ENCODE assay signal across 8 cellular contexts in genomic region chr14:24135584-24135833, GRCh38. TPM values are rescaled to one million over a fixed set of nuclear protein-coding genes. Genes with fewer than 3 reads are reported as not detected.
DNase-seq lines count a peak whose midpoint lies in the region; TF ChIP-seq lines count a peak whose summit lies in the region.

No MANE protein-coding gene starts in this region.

- no peaks in the 10 kb centered on the region for H3K9me3 Mint-ChIP-seq in T-helper 1 cell treated with Interleukin-12 subunit alpha and Interleukin-12 subunit beta and Interleukin-4 antibody, amounts not matched to agents 30 μg/mL and 1 μg/mL, for 36 hours
- no peaks in the 10 kb centered on the region for H3K9me3 Mint-ChIP-seq in osteocyte (ENCODE audit: unreplicated experiment)

- H3K4me1 ChIP-seq in effector memory CD4-positive, alpha-beta T cell (ENCODE audit: control insufficient read depth, insufficient read depth, low read length, poor library complexity, severe bottlenecking), result peaks cover 47% of the 10 kb centered on the region

- no peaks in the 10 kb centered on the region for H3K9me3 ChIP-seq in effector memory CD4-positive, alpha-beta T cell (ENCODE audit: control insufficient read depth, low read length)

- no peaks in the 10 kb centered on the region for H3K27me3 ChIP-seq in effector memory CD4-positive, alpha-beta T cell (replicated peaks; ENCODE audit: control insufficient read depth, insufficient read depth, low read length, poor library complexity, severe bottlenecking)

- no peak for DNase-seq in T-helper 1 cell
- DNase-seq in LNCaP clone FGC (ENCODE audit: low read depth), result no peak
- DNase-seq in effector memory CD4-positive, alpha-beta T cell, result no peak
- no peak for DNase-seq in osteocyte (ENCODE audit: extremely low spot score, unreplicated experiment)
- no peak for DNase-seq in GM10266 (ENCODE audit: extremely low spot score)
- DNase-seq in stimulated activated CD4-positive, alpha-beta T cell treated with anti-CD3 and anti-CD28 coated beads, Interleukin-4, amount 100 ng/mL, for 4 hours, result no peak
- DNase-seq in HK-2 (ENCODE audit: unreplicated experiment), result no peak

- H3K27ac Mint-ChIP-seq in T-helper 1 cell treated with Interleukin-12 subunit alpha and Interleukin-12 subunit beta and Interleukin-4 antibody, amounts not matched to agents 30 μg/mL and 1 μg/mL, for 36 hours, result peak overlapping the region; percentile 89
- H3K27ac Mint-ChIP-seq in osteocyte (ENCODE audit: unreplicated experiment), result peak overlapping the region; percentile 66

- peaks cover 19% of the 10 kb centered on the region for H3K36me3 ChIP-seq in effector memory CD4-positive, alpha-beta T cell (ENCODE audit: control insufficient read depth, insufficient read depth, low read length)

- peaks cover 45% of the 10 kb centered on the region for H3K4me1 Mint-ChIP-seq in T-helper 1 cell treated with Interleukin-12 subunit alpha and Interleukin-12 subunit beta and Interleukin-4 antibody, amounts not matched to agents 30 μg/mL and 1 μg/mL, for 36 hours (ENCODE audit: low read depth)
- peaks cover 26% of the 10 kb centered on the region for H3K4me1 Mint-ChIP-seq in osteocyte (ENCODE audit: unreplicated experiment)

- TF ChIP-seq CTCF in LNCaP clone FGC (IDR thresholded peaks at IDR 0.05; ENCODE audit: control insufficient read depth, extremely low read depth, insufficient read depth) (no peak), osteocyte (IDR thresholded peaks at IDR 0.05) (no peak), GM10266 (IDR thresholded peaks at IDR 0.05; ENCODE audit: control insufficient read depth, insufficient read depth, low read depth, missing control alignments) (no peak)

- peak overlapping the region; percentile 77 for H3K4me3 ChIP-seq in LNCaP clone FGC (ENCODE audit: low read depth, low read length)
- H3K4me3 ChIP-seq in effector memory CD4-positive, alpha-beta T cell (ENCODE audit: insufficient read depth, low read depth, low read length, poor library complexity, severe bottlenecking), result peak overlapping the region; percentile 100

- H3K36me3 Mint-ChIP-seq in T-helper 1 cell treated with Interleukin-12 subunit alpha and Interleukin-12 subunit beta and Interleukin-4 antibody, amounts not matched to agents 30 μg/mL and 1 μg/mL, for 36 hours (ENCODE audit: low read depth), result peaks cover 35% of the 10 kb centered on the region
- peaks cover 19% of the 10 kb centered on the region for H3K36me3 Mint-ChIP-seq in osteocyte (ENCODE audit: unreplicated experiment)

- H3K4me3 Mint-ChIP-seq in T-helper 1 cell treated with Interleukin-12 subunit alpha and Interleukin-12 subunit beta and Interleukin-4 antibody, amounts not matched to agents 30 μg/mL and 1 μg/mL, for 36 hours, result peak overlapping the region; percentile 89
- peak overlapping the region; percentile 79 for H3K4me3 Mint-ChIP-seq in osteocyte (ENCODE audit: unreplicated experiment)

- no peaks in the 10 kb centered on the region for H3K27me3 Mint-ChIP-seq in T-helper 1 cell treated with Interleukin-12 subunit alpha and Interleukin-12 subunit beta and Interleukin-4 antibody, amounts not matched to agents 30 μg/mL and 1 μg/mL, for 36 hours (ENCODE audit: low read depth)
- H3K27me3 Mint-ChIP-seq in osteocyte (ENCODE audit: unreplicated experiment), result no peaks in the 10 kb centered on the region

- H3K27ac ChIP-seq in effector memory CD4-positive, alpha-beta T cell (ENCODE audit: insufficient read depth, low read length, poor library complexity, severe bottlenecking), result peak overlapping the region; percentile 94

RNA-seq across cellular contexts. Expression of gene PSME1, which starts 0.5 kb away (rescaled TPM):
- total RNA-seq in osteocyte, result 154 and 156 TPM in 2 replicates

RNA-seq across cellular contexts. Expression of gene FITM1, which starts 5.0 kb away (rescaled TPM):
- 0.63 and 0.73 TPM in 2 replicates for total RNA-seq in osteocyte

RNA-seq across cellular contexts. Expression of gene EMC9, which starts 5.9 kb away (rescaled TPM):
- 13.6 and 15.6 TPM in 2 replicates for total RNA-seq in osteocyte

RNA-seq across cellular contexts. Expression of gene PSME2, which starts 10.9 kb away (rescaled TPM):
- 86.2 and 91.8 TPM in 2 replicates for total RNA-seq in osteocyte

RNA-seq across cellular contexts. Expression of gene RNF31, which starts 11.8 kb away (rescaled TPM):
- 65.9 and 66.5 TPM in 2 replicates for total RNA-seq in osteocyte
